Comparison of ENCODE assay signal across 1 cellular context in genomic region chr6:9254251-9254650, GRCh38.
TF ChIP-seq lines count a peak whose summit lies in the region.

No MANE protein-coding gene starts in this region.

TF ChIP-seq in HepG2, 621 proteins besides CTCF, POLR2A, EP300 and RAD21 (continued from another document):
- peak; percentile 55 for TF ChIP-seq MNT (IDR thresholded peaks at IDR 0.05)
